In genomic region chr13:96279904-96280303, GRCh38 we compare ENCODE assay signal across 14 cellular contexts.
DNase-seq lines count a peak whose midpoint lies in the region; ATAC-seq and TF ChIP-seq lines count a peak whose summit lies in the region.
"Had no signal": no experiment of that assay in that cellular context is flagged by ENCODE, and none has a peak within 500 bp of the region (broad histone marks: within the 10 kb centered on the region; RNA-seq: fewer than 3 reads in every experiment).

No MANE protein-coding gene starts in this region.

- H3K9me3 ChIP-seq in neural cell (ENCODE audit: low read length), result no peaks in the 10 kb centered on the region
- H3K9me3 ChIP-seq: A549, HAP-1 had no signal

- no peaks in the 10 kb centered on the region for H3K27me3 ChIP-seq in neural cell (ENCODE audit: insufficient read depth, low read depth, low read length)

- H3K9me2 ChIP-seq in neural cell (ENCODE audit: insufficient read depth, low read length), result no peaks in the 10 kb centered on the region

- H3F3A ChIP-seq in neural cell (ENCODE audit: insufficient read depth, low read length, poor library complexity, severe bottlenecking), result no peaks in the 10 kb centered on the region

- no peaks in the 10 kb centered on the region for H4K20me1 ChIP-seq in neural cell (ENCODE audit: insufficient read depth)

- DNase-seq in COR-L47 (lab: John Stamatoyannopoulos, UW) (peak; percentile 51), NCI-H1436 (lab: John Stamatoyannopoulos, UW) (peak; percentile 19), NCI-H526 treated with DMSO at 0.1 percent for 48 hours (lab: John Stamatoyannopoulos, UW) (peak; percentile 20), NCI-H82 (lab: John Stamatoyannopoulos, UW) (no peak), RKO (ENCODE audit: low spot score) (no peak)
- DNase-seq: CD8-positive, alpha-beta T cell; DMS79; GOT3 had no signal

- peak; percentile 76 for TF ChIP-seq EP300 in neural cell (conservative IDR thresholded peaks at IDR 0.05; ENCODE audit: poor library complexity, severe bottlenecking)

- no peak overlapping the region for H3K4me2 ChIP-seq in neural cell (ENCODE audit: low read length)
- H3K4me2 ChIP-seq: A549 had no signal

- H3K4me3 ChIP-seq in neural cell (ENCODE audit: low read length), result no peak overlapping the region
- H3K4me3 ChIP-seq: A549, GM12878, HAP-1 had no signal

- no peaks in the 10 kb centered on the region for H3K79me2 ChIP-seq in neural cell (replicated peaks; ENCODE audit: insufficient read depth, low read length)

- ATAC-seq in GM21576 (IDR thresholded peaks at IDR 0.05; ENCODE audit: unreplicated experiment), result no peak
- ATAC-seq: A549; CD8-positive, alpha-beta T cell; GM12878; HepG2 had no signal

- no peak overlapping the region for H2AFZ ChIP-seq in neural cell (ENCODE audit: low read depth, low read length)

- no peak overlapping the region for H3K9ac ChIP-seq in neural cell (ENCODE audit: low read length)

- TF ChIP-seq CTCF in neural cell (IDR thresholded peaks at IDR 0.05; ENCODE audit: poor library complexity, severe bottlenecking), result no peak

- H3K36me3 ChIP-seq in neural cell (ENCODE audit: insufficient read depth, low read length), result no peaks in the 10 kb centered on the region
- H3K36me3 ChIP-seq: HAP-1 had no signal

- no peak for TF ChIP-seq RAD21 in neural cell (conservative IDR thresholded peaks at IDR 0.05)

- H3K27ac ChIP-seq in neural cell (ENCODE audit: low read length), result peak overlapping the region; percentile 1
- H3K27ac ChIP-seq: A549 had no signal

TF ChIP-seq in neural cell, 6 proteins besides CTCF, POLR2A, EP300 and RAD21:
- TF ChIP-seq POLR2AphosphoS5 (IDR thresholded peaks at IDR 0.05) (peak; percentile 70), SMC3 (conservative IDR thresholded peaks at IDR 0.05; ENCODE audit: poor library complexity) (no peak)

Comparison
In these comparisons a context has a peak if more than half of its experiments do, and no peak if none do; other contexts are left out.
1. DNase-seq: peak in COR-L47 (single experiment), NCI-H1436 (single experiment) and NCI-H526 treated with DMSO at 0.1 percent for 48 hours (single experiment); none in NCI-H82 (single experiment) and RKO (single experiment).